10 cellular contexts compared by ENCODE assay signal in genomic region chr11:19329910-19330309, GRCh38.
"Had no signal": no experiment of that assay in that cellular context is flagged by ENCODE, and none has a peak within 500 bp of the region (broad histone marks: within the 10 kb centered on the region; RNA-seq: fewer than 3 reads in every experiment).

No MANE protein-coding gene starts in this region.

- H3K4me1 ChIP-seq: HAP-1 had no signal

- DNase-seq: GM23248, GOT3, H7, HFFc6, IMR-90, KG1 had no signal

- FAIRE-seq: HTR-8/SVneo, K562 had no signal

- H3K27ac ChIP-seq: GM23248 had no signal

- H3K27ac Mint-ChIP-seq: HFFc6 had no signal

- H3K4me3 ChIP-seq: GM23248, HAP-1, K562 had no signal

- H3K9me3 Mint-ChIP-seq: HFFc6 had no signal

- H2AFZ ChIP-seq: GM23248 had no signal

- H3K4me3 Mint-ChIP-seq: HFFc6 had no signal

- ATAC-seq: HCT116, K562 had no signal

- H3K9ac ChIP-seq: GM23248 had no signal

- H3K9me3 ChIP-seq: HAP-1 had no signal

- H3K36me3 ChIP-seq: HAP-1 had no signal
